16 cellular contexts compared by ENCODE assay signal in genomic region chr4:35818520-35818919, GRCh38.
"Had no signal": no experiment of that assay in that cellular context is flagged by ENCODE, and none has a peak within 500 bp of the region (broad histone marks: within the 10 kb centered on the region; RNA-seq: fewer than 3 reads in every experiment).

No MANE protein-coding gene starts in this region.

- H3K27ac Mint-ChIP-seq: activated CD4-positive, alpha-beta T cell treated with anti-CD3 and anti-CD28 coated beads, Interleukin-2, amount 10 ng/mL, durations not matched to agents 7 days and 5 days; activated naive CD4-positive, alpha-beta T cell treated with anti-CD3 and anti-CD28 coated beads, Interleukin-2, amount 50 U/mL, for 24 hours; nephron progenitor cell; T-cell had no signal

- H3K36me3 ChIP-seq: right lobe of liver, spleen, upper lobe of left lung had no signal

- H3K4me3 Mint-ChIP-seq: activated CD4-positive, alpha-beta T cell treated with anti-CD3 and anti-CD28 coated beads, Interleukin-2, amount 10 ng/mL, durations not matched to agents 7 days and 5 days; activated naive CD4-positive, alpha-beta T cell treated with anti-CD3 and anti-CD28 coated beads, Interleukin-2, amount 50 U/mL, for 24 hours; central memory CD8-positive, alpha-beta T cell; nephron progenitor cell; T-cell had no signal

- H3K27ac ChIP-seq: body of pancreas, psoas muscle, right lobe of liver, spleen, upper lobe of left lung had no signal

- H3K9me3 Mint-ChIP-seq: activated CD4-positive, alpha-beta T cell treated with anti-CD3 and anti-CD28 coated beads, Interleukin-2, amount 10 ng/mL, durations not matched to agents 7 days and 5 days; nephron progenitor cell; T-cell had no signal

- H3K4me1 Mint-ChIP-seq: activated CD4-positive, alpha-beta T cell treated with anti-CD3 and anti-CD28 coated beads, Interleukin-2, amount 10 ng/mL, durations not matched to agents 7 days and 5 days; activated naive CD4-positive, alpha-beta T cell treated with anti-CD3 and anti-CD28 coated beads, Interleukin-2, amount 50 U/mL, for 24 hours; central memory CD8-positive, alpha-beta T cell; T-cell had no signal

- H3K36me3 Mint-ChIP-seq: activated naive CD4-positive, alpha-beta T cell treated with anti-CD3 and anti-CD28 coated beads, Interleukin-2, amount 50 U/mL, for 24 hours; T-cell had no signal

- H3K4me3 ChIP-seq: body of pancreas, lung, psoas muscle, right lobe of liver, spleen, upper lobe of left lung had no signal

- H3K4me1 ChIP-seq: body of pancreas, psoas muscle, right lobe of liver, spleen, upper lobe of left lung had no signal

- H3K27me3 Mint-ChIP-seq: activated CD4-positive, alpha-beta T cell treated with anti-CD3 and anti-CD28 coated beads, Interleukin-2, amount 10 ng/mL, durations not matched to agents 7 days and 5 days; activated naive CD4-positive, alpha-beta T cell treated with anti-CD3 and anti-CD28 coated beads, Interleukin-2, amount 50 U/mL, for 24 hours; T-cell had no signal

- DNase-seq: activated CD4-positive, alpha-beta T cell treated with anti-CD3 and anti-CD28 coated beads, Interleukin-2, amount 10 ng/mL, durations not matched to agents 7 days and 5 days; activated CD4-positive, CD25-positive, alpha-beta regulatory T cell; body of pancreas; left cardiac atrium; nephron progenitor cell; psoas muscle; right lobe of liver; spleen; stimulated activated CD4-positive, alpha-beta T cell treated with anti-CD3 and anti-CD28 coated beads, Interleukin-1b, Interleukin-23, amount 100 ng/mL, for 48 hours; stimulated activated naive CD4-positive, alpha-beta T cell; substantia nigra; T-cell; upper lobe of left lung had no signal

- H3K9me3 ChIP-seq: body of pancreas, psoas muscle, right lobe of liver, spleen, upper lobe of left lung had no signal

- H3K27me3 ChIP-seq: body of pancreas, right lobe of liver, spleen, upper lobe of left lung had no signal
